Comparison of ENCODE assay signal across 1 cellular context in the genomic region with DNA sequence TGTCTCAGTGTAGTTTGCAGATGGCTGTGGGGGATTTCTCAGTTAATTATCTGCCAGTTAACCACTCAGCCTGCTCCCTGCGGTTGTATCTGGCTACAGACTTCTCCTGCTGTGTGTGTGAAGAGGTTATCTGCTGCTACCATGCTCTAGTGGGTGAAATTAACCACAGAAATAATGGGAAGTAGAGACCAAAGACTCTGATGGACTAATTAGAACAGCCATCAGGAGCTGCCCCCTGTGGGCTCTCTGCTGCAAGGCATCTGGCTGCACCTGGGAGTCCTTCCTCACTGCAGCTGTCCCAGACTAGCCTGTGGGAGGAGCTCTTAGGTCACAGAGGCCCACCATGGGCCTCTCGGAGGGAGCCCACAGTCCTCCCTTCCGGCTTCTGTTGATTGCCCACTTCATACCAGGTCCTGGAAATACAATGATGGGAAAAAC.
TF ChIP-seq lines count a peak whose summit lies in the region.

No MANE protein-coding gene starts in this region.

TF ChIP-seq in HepG2, 621 proteins besides CTCF, POLR2A, EP300 and RAD21 (continued from another document):
- TF ChIP-seq, protein P1, sequence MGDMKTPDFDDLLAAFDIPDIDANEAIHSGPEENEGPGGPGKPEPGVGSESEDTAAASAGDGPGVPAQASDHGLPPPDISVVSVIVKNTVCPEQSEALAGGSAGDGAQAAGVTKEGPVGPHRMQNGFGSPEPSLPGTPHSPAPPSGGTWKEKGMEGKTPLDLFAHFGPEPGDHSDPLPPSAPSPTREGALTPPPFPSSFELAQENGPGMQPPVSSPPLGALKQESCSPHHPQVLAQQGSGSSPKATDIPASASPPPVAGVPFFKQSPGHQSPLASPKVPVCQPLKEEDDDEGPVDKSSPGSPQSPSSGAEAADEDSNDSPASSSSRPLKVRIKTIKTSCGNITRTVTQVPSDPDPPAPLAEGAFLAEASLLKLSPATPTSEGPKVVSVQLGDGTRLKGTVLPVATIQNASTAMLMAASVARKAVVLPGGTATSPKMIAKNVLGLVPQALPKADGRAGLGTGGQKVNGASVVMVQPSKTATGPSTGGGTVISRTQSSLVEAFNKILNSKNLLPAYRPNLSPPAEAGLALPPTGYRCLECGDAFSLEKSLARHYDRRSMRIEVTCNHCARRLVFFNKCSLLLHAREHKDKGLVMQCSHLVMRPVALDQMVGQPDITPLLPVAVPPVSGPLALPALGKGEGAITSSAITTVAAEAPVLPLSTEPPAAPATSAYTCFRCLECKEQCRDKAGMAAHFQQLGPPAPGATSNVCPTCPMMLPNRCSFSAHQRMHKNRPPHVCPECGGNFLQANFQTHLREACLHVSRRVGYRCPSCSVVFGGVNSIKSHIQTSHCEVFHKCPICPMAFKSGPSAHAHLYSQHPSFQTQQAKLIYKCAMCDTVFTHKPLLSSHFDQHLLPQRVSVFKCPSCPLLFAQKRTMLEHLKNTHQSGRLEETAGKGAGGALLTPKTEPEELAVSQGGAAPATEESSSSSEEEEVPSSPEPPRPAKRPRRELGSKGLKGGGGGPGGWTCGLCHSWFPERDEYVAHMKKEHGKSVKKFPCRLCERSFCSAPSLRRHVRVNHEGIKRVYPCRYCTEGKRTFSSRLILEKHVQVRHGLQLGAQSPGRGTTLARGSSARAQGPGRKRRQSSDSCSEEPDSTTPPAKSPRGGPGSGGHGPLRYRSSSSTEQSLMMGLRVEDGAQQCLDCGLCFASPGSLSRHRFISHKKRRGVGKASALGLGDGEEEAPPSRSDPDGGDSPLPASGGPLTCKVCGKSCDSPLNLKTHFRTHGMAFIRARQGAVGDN (CRISPR knock-in tag; IDR thresholded peaks at IDR 0.05) = peak; percentile 41; the same call in 1 of the 2 replicates
- TF ChIP-seq, protein P2, sequence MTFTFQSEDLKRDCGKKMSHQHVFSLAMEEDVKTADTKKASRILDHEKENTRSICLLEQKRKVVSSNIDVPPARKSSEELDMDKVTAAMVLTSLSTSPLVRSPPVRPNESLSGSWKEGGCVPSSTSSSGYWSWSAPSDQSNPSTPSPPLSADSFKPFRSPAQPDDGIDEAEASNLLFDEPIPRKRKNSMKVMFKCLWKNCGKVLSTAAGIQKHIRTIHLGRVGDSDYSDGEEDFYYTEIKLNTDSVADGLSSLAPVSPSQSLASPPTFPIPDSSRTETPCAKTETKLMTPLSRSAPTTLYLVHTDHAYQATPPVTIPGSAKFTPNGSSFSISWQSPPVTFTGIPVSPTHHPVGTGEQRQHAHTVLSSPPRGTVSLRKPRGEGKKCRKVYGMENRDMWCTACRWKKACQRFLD (CRISPR knock-in tag; IDR thresholded peaks at IDR 0.05; ENCODE audit: borderline replicate concordance) = no peak
- no peak for TF ChIP-seq JUNB (CRISPR knock-in tag; IDR thresholded peaks at IDR 0.05; ENCODE audit: borderline replicate concordance)
- TF ChIP-seq TBX2 (CRISPR knock-in tag; IDR thresholded peaks at IDR 0.05; ENCODE audit: borderline replicate concordance) = 0 out of 2 replicates have a peak, but pooled peaks have one; percentile 25
- peak; percentile 33; the same call in 1 of the 2 replicates for TF ChIP-seq ZNF777 (CRISPR knock-in tag; IDR thresholded peaks at IDR 0.05)
